8 cellular contexts compared by ENCODE assay signal in the genomic region with DNA sequence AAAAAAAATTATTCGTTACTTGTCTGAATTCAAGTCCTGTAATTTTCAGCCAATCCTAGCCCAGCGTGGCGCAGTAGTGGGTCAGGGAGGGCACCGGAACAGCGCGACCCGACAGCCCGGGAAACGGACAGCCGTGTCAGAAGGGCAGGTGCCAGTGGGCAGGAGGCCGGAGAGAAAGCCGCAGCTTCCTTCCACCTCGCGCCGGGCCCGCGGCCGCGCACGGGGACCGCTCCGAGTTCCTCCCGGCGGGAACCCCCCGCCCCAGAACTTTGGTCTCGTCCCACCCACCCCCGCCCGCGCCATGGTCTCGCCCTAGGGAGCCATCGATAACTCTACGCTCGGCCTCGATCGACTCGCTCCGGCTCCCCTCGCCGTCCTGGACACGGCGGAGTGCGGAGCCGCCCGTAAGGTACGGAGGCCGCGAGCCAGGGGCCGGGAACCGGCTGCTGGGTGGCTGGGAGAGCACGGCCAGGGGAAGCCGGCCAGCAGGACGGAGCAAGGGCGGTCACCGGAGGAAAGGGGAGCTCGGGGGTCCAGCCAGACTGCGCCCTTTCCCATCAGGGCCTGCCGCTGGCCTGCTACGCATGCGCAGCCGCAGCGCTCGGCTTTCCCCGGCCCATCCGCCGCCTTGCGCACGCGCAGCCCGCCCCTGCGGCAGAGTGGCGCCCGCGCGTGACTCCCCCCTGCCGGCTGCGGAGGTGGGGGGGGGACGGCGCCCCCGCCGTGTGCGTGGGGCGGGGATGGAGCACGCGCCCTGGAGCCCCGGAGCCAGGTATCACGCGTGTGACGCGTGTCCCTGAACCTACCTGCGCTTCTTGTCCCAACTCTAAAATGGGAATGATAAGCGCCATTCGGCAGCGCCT. TPM values are rescaled to one million over a fixed set of nuclear protein-coding genes. Genes with fewer than 3 reads are reported as not detected.
DNase-seq lines count a peak whose midpoint lies in the region; ATAC-seq, FAIRE-seq and TF ChIP-seq lines count a peak whose summit lies in the region.

A gene with protein sequence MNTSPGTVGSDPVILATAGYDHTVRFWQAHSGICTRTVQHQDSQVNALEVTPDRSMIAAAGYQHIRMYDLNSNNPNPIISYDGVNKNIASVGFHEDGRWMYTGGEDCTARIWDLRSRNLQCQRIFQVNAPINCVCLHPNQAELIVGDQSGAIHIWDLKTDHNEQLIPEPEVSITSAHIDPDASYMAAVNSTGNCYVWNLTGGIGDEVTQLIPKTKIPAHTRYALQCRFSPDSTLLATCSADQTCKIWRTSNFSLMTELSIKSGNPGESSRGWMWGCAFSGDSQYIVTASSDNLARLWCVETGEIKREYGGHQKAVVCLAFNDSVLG (plus strand): TSS at position 351 of the 863 bp plus-strand sequence. CDS start 632 bp downstream, outside the sequence.

- peak within 1 kb of the TSS; percentile 98 for H3K4me3 ChIP-seq in MM.1S (ENCODE audit: low read length)
- peak within 1 kb of the TSS; percentile 86 for H3K4me3 ChIP-seq in SU-DHL-6 (ENCODE audit: insufficient read depth, low read length, poor library complexity, severe bottlenecking)
- peak within 1 kb of the TSS; percentile 93 for H3K4me3 ChIP-seq in trophoblast cell (ENCODE audit: low read depth, low read length)
- H3K4me3 ChIP-seq in tibial nerve, result peak within 1 kb of the TSS; percentile 65 to 85 (median 66)

- POLR2A ChIA-PET in activated naive CD8-positive, alpha-beta T cell treated with anti-CD3 and anti-CD28 coated beads, Interleukin-2, amount 10 ng/mL, durations not matched to agents 7 days and 5 days (lab: Charles Lee), result interaction anchor here (0.6 to 3.0 kb wide), 8 partner anchors 10 to 310 kb away, joined by 3 to 32 read pairs (median 5); a partner anchor contains a TSS

- H3K27me3 ChIP-seq in MM.1S (replicated peaks; ENCODE audit: insufficient read depth, low read length) (peaks cover 16% of the 10 kb centered on the region), SU-DHL-6 (ENCODE audit: low read length) (no peaks in the 10 kb centered on the region), trophoblast cell (ENCODE audit: insufficient read depth, low read length) (no peaks in the 10 kb centered on the region), tibial nerve (no peaks in the 10 kb centered on the region)

- H3F3A ChIP-seq in MM.1S (ENCODE audit: insufficient read depth, low read length) (0 out of 2 replicates have a peak, but pooled peaks cover 3% of the 10 kb centered on the region), SU-DHL-6 (ENCODE audit: insufficient read depth) (no peaks in the 10 kb centered on the region)

- peak within 1 kb of the TSS; percentile 0 for H2BK12ac ChIP-seq in trophoblast cell (ENCODE audit: low read length)

- H3K4me2 ChIP-seq in MM.1S (ENCODE audit: low read depth, low read length), result peak within 1 kb of the TSS; percentile 100
- peak within 1 kb of the TSS; percentile 79 for H3K4me2 ChIP-seq in SU-DHL-6 (ENCODE audit: low read depth, low read length, poor library complexity, severe bottlenecking)
- peak within 1 kb of the TSS; percentile 92 for H3K4me2 ChIP-seq in trophoblast cell (ENCODE audit: low read length)

- peak within 1 kb of the TSS; percentile 98 for H3K18ac ChIP-seq in trophoblast cell (ENCODE audit: low read length)

- ATAC-seq in activated naive CD8-positive, alpha-beta T cell treated with anti-CD3 and anti-CD28 coated beads, Interleukin-2, amount 10 ng/mL, durations not matched to agents 7 days and 5 days (ENCODE audit: low read depth), result peak; percentile 81
- peak; percentile 91 for ATAC-seq in Right ventricle myocardium superior (ENCODE audit: poor library complexity)

- H3K4me3 Mint-ChIP-seq in activated naive CD8-positive, alpha-beta T cell treated with anti-CD3 and anti-CD28 coated beads, Interleukin-2, amount 10 ng/mL, durations not matched to agents 7 days and 5 days, result peak within 1 kb of the TSS; percentile 82

- peak within 1 kb of the TSS; percentile 98 for H2BK120ac ChIP-seq in trophoblast cell (ENCODE audit: insufficient read depth, low read length, poor library complexity)

- peaks cover 13% of the 10 kb centered on the region for H3K79me1 ChIP-seq in trophoblast cell (ENCODE audit: low read length)

- no peaks in the 10 kb centered on the region for H3K9me3 Mint-ChIP-seq in activated naive CD8-positive, alpha-beta T cell treated with anti-CD3 and anti-CD28 coated beads, Interleukin-2, amount 10 ng/mL, durations not matched to agents 7 days and 5 days

- peak within 1 kb of the TSS; percentile 99 for H2BK5ac ChIP-seq in trophoblast cell (ENCODE audit: low read depth, low read length, poor library complexity)

- no peaks in the 10 kb centered on the region for H3K9me3 ChIP-seq in MM.1S (replicated peaks; ENCODE audit: insufficient read depth, low read length)
- H3K9me3 ChIP-seq in SU-DHL-6 (ENCODE audit: insufficient read depth, low read length), result no peaks in the 10 kb centered on the region
- no peaks in the 10 kb centered on the region for H3K9me3 ChIP-seq in trophoblast cell (ENCODE audit: insufficient read depth, low read depth, low read length)
- no peaks in the 10 kb centered on the region for H3K9me3 ChIP-seq in tibial nerve

- intact Hi-C loops in Right ventricle myocardium superior (cut with DNase I), result no loop called here

- peaks cover 6% of the 10 kb centered on the region for H3K4me1 ChIP-seq in MM.1S (ENCODE audit: low read length)
- H3K4me1 ChIP-seq in trophoblast cell (ENCODE audit: control insufficient read depth in 1 of 2, insufficient read depth in 2 of 2, low read length in 2 of 2), result peaks cover 12 to 14% of the 10 kb centered on the region in 2 experiments
- peaks cover 0 to 30% (median 12%) of the 10 kb centered on the region in 4 donors for H3K4me1 ChIP-seq in tibial nerve

- peaks cover 14% of the 10 kb centered on the region for H3K4me1 Mint-ChIP-seq in activated naive CD8-positive, alpha-beta T cell treated with anti-CD3 and anti-CD28 coated beads, Interleukin-2, amount 10 ng/mL, durations not matched to agents 7 days and 5 days

- H3K27ac ChIP-seq in MM.1S (ENCODE audit: low read length) (peak within 1 kb of the TSS; percentile 74), SU-DHL-6 (ENCODE audit: low read depth, low read length) (peak within 1 kb of the TSS; percentile 74), trophoblast cell (ENCODE audit: low read depth, low read length) (peak within 1 kb of the TSS; percentile 82), tibial nerve (peak within 1 kb of the TSS; percentile 93 to 99 (median 94))

- peaks cover 7% of the 10 kb centered on the region for H3K36me3 Mint-ChIP-seq in activated naive CD8-positive, alpha-beta T cell treated with anti-CD3 and anti-CD28 coated beads, Interleukin-2, amount 10 ng/mL, durations not matched to agents 7 days and 5 days

- H3K4ac ChIP-seq in trophoblast cell (ENCODE audit: low read depth, low read length), result peak within 1 kb of the TSS; percentile 89

- TF ChIP-seq POLR2A in H54 (IDR thresholded peaks at IDR 0.05; ENCODE audit: low read depth, low read length) (peak; percentile 52), tibial nerve (IDR thresholded peaks at IDR 0.05) (peak; percentile 73 to 81)

- H3K9ac ChIP-seq in MM.1S (ENCODE audit: low read length) (peak within 1 kb of the TSS; percentile 96), SU-DHL-6 (ENCODE audit: low read length) (peak within 1 kb of the TSS; percentile 90), trophoblast cell (ENCODE audit: low read length) (peak within 1 kb of the TSS; percentile 99)

- peak within 1 kb of the TSS; percentile 98 for H4K91ac ChIP-seq in trophoblast cell (ENCODE audit: low read depth, low read length)

- H3K27me3 Mint-ChIP-seq in activated naive CD8-positive, alpha-beta T cell treated with anti-CD3 and anti-CD28 coated beads, Interleukin-2, amount 10 ng/mL, durations not matched to agents 7 days and 5 days, result peaks cover under 1% of the 10 kb centered on the region

- peak; percentile 69 for DNase-seq in GM04504 (ENCODE audit: low read depth)
- peak; percentile 99 for DNase-seq in H54 (ENCODE audit: insufficient read length, low spot score)
- peak; percentile 88 for DNase-seq in MM.1S
- DNase-seq in activated naive CD8-positive, alpha-beta T cell treated with anti-CD3 and anti-CD28 coated beads, Interleukin-2, amount 10 ng/mL, durations not matched to agents 7 days and 5 days, result peak; percentile 98
- peak; percentile 92 for DNase-seq in Right ventricle myocardium superior
- peak; percentile 60 to 87 for DNase-seq in trophoblast cell
- DNase-seq in tibial nerve (ENCODE audit: low spot score in 2 of 2), result peak; percentile 71

- peak within 1 kb of the TSS; percentile 98 for H4K12ac ChIP-seq in trophoblast cell (ENCODE audit: low read depth, low read length)

- H3K9me2 ChIP-seq in MM.1S (replicated peaks; ENCODE audit: insufficient read depth, low read length) (no peaks in the 10 kb centered on the region), SU-DHL-6 (replicated peaks; ENCODE audit: insufficient read depth, low read length) (no peaks in the 10 kb centered on the region)

- peak in 1 of 2 donors; percentile 95 for TF ChIP-seq EP300 in tibial nerve (IDR thresholded peaks at IDR 0.05)

- peak within 1 kb of the TSS; percentile 87 for H3K27ac Mint-ChIP-seq in activated naive CD8-positive, alpha-beta T cell treated with anti-CD3 and anti-CD28 coated beads, Interleukin-2, amount 10 ng/mL, durations not matched to agents 7 days and 5 days

- H2AK5ac ChIP-seq in trophoblast cell (ENCODE audit: low read length), result peak within 1 kb of the TSS; percentile 22

- WGBS in trophoblast cell (ENCODE audit: extremely low coverage, insufficient coverage, insufficient read length), result no CpG with 5 or more reads among the region's 93 CpGs
- WGBS in tibial nerve, 2 donors, result 0 to 1% methylated on average over 21 to 74 of the region's 93 CpGs

- H4K8ac ChIP-seq in trophoblast cell (ENCODE audit: low read depth, low read length), result peak within 1 kb of the TSS; percentile 99

- TF ChIP-seq CTCF in MM.1S (IDR thresholded peaks at IDR 0.05; ENCODE audit: low read length) (peak; percentile 22), SU-DHL-6 (IDR thresholded peaks at IDR 0.05; ENCODE audit: insufficient read depth, low read length, poor library complexity, severe bottlenecking) (no peak), tibial nerve (IDR thresholded peaks at IDR 0.05) (peak in 3 of 5 experiments; percentile 9 to 59 (median 16))

- no peaks in the 10 kb centered on the region for H4K20me1 ChIP-seq in MM.1S (ENCODE audit: insufficient read depth, low read length)
- no peaks in the 10 kb centered on the region for H4K20me1 ChIP-seq in SU-DHL-6 (ENCODE audit: low read depth, low read length)

- peak within 1 kb of the TSS; percentile 99 for H3K14ac ChIP-seq in trophoblast cell (ENCODE audit: low read length)

- H3K36me3 ChIP-seq in MM.1S (replicated peaks; ENCODE audit: insufficient read depth, low read length) (no peaks in the 10 kb centered on the region; the same call in 1 of the 2 replicates), SU-DHL-6 (ENCODE audit: low read length) (no peaks in the 10 kb centered on the region), trophoblast cell (ENCODE audit: control insufficient read depth in 1 of 2, insufficient read depth in 2 of 2, low read length in 2 of 2) (peaks cover 35% of the 10 kb centered on the region in 2 experiments), tibial nerve (peaks cover 0 to 40% (median 14%) of the 10 kb centered on the region in 3 donors)

- FAIRE-seq in H54 (lab: Jason Lieb, UNC), result no peak

- no peak within 1 kb of the TSS for H3K23ac ChIP-seq in trophoblast cell (ENCODE audit: low read length)

- peaks cover 27% of the 10 kb centered on the region for H3K79me2 ChIP-seq in MM.1S (ENCODE audit: low read length)
- H3K79me2 ChIP-seq in SU-DHL-6 (ENCODE audit: insufficient read depth, low read length), result peaks cover 8% of the 10 kb centered on the region; the same call in 1 of the 2 replicates
- H3K79me2 ChIP-seq in trophoblast cell (ENCODE audit: control insufficient read depth, insufficient read depth, low read length, poor library complexity), result peaks cover 8% of the 10 kb centered on the region

- H2AFZ ChIP-seq in MM.1S (ENCODE audit: low read length) (peak within 1 kb of the TSS; percentile 77), SU-DHL-6 (ENCODE audit: low read depth, low read length, severe bottlenecking) (peak within 1 kb of the TSS; percentile 90), trophoblast cell (ENCODE audit: insufficient read depth, low read length, poor library complexity) (peak within 1 kb of the TSS; percentile 93)

RNA-seq across cellular contexts. Expression of the gene that starts here (rescaled TPM):
- total RNA-seq in activated naive CD8-positive, alpha-beta T cell treated with anti-CD3 and anti-CD28 coated beads, Interleukin-2, amount 10 ng/mL, durations not matched to agents 7 days and 5 days, result 10 to 100 TPM; 32.1 to 33.1 TPM
- total RNA-seq in Right ventricle myocardium superior (23.2 TPM), tibial nerve (10 to 100 TPM; 28.8 to 73.8 (median 43.8) TPM)
- polyA plus RNA-seq in trophoblast cell (2013), result 37.7 and 39.2 TPM in 2 replicates

Comparison
In these comparisons a context has a peak if more than half of its experiments do, and no peak if none do; other contexts are left out.
1. Peak in every context shown above with its lines: DNase-seq, ATAC-seq, H3K4me3 ChIP-seq and H3K27ac ChIP-seq.